In the genomic region with DNA sequence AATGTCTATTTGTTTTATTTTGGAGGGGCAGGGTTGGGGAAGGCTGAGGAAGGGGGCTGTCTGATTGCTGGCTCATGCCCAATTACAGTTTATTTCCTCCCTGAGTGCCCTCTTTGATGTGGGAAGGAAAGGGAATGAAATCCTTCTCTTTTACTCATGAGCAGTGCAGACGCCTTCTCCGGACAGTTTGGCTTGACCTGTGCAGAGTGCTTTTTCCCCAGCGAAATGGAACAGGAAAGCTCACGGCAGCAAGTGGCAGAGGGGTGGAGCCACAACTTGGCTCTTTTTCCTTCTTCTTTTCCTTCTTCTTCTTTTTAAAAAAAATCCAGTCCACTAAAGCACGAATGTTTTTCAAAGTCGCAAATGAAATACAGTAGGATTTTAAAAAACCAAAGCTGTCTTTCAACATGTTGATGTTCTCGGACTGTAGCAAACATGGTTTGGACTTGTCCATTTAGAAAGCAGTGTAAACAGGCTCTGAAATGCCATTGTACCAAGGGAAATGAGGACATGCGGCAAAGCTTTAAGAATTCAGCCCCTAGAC, we compare ENCODE assay signal across 9 cellular contexts. TPM values are rescaled to one million over a fixed set of nuclear protein-coding genes. Genes with fewer than 3 reads are reported as not detected.
DNase-seq lines count a peak whose midpoint lies in the region; FAIRE-seq and TF ChIP-seq lines count a peak whose summit lies in the region.
"Had no signal": no experiment of that assay in that cellular context is flagged by ENCODE, and none has a peak within 500 bp of the region (broad histone marks: within the 10 kb centered on the region; RNA-seq: fewer than 3 reads in every experiment).

No MANE protein-coding gene starts in this region.

- TF ChIP-seq CTCF in fibroblast of mammary gland (conservative IDR thresholded peaks at IDR 0.05; ENCODE audit: control insufficient read depth, insufficient read depth, low read depth, low read length) (no peak), nephron progenitor cell (IDR thresholded peaks at IDR 0.05) (no peak)

- H3K4me3 Mint-ChIP-seq in nephron progenitor cell = peak overlapping the region; percentile 78
- no peak overlapping the region for H3K4me3 Mint-ChIP-seq in activated T-helper 1 cell treated with anti-CD3 and anti-CD28 coated beads, Interleukin-12 subunit alpha, Interleukin-12 subunit beta, Interleukin-2, Interleukin-4 antibody, amounts not matched to agents 30 ng/mL and 10 ng/mL and 1 ng/mL, durations not matched to agents 14 hours and 24 hours and 36 hours

- peaks cover 9% of the 10 kb centered on the region for H3K36me3 Mint-ChIP-seq in nephron progenitor cell (ENCODE audit: low read depth)
- H3K36me3 Mint-ChIP-seq in activated T-helper 1 cell treated with anti-CD3 and anti-CD28 coated beads, Interleukin-12 subunit alpha, Interleukin-12 subunit beta, Interleukin-2, Interleukin-4 antibody, amounts not matched to agents 30 ng/mL and 10 ng/mL and 1 ng/mL, durations not matched to agents 14 hours and 24 hours and 36 hours (ENCODE audit: low read depth) = no peaks in the 10 kb centered on the region

- peak; percentile 69 for DNase-seq in Ammon's horn (ENCODE audit: low spot score)
- peak; percentile 63 to 82 for DNase-seq in SJSA1 (ENCODE audit: low read depth in 1 of 2, low spot score in 2 of 2)
- peak; percentile 49 for DNase-seq in fibroblast of mammary gland (ENCODE audit: low read depth)
- no peak for DNase-seq in nephron progenitor cell
- DNase-seq in NCI-H82 (lab: John Stamatoyannopoulos, UW) = no peak
- DNase-seq in activated T-helper 1 cell treated with anti-CD3 and anti-CD28 coated beads, Interleukin-12 subunit alpha, Interleukin-12 subunit beta, Interleukin-2, Interleukin-4 antibody, amounts not matched to agents 30 ng/mL and 10 ng/mL and 1 ng/mL, durations not matched to agents 14 hours and 24 hours and 36 hours (ENCODE audit: low spot score) = no peak
- DNase-seq in AG20443 (ENCODE audit: low spot score) = no peak
- DNase-seq in frontal cortex (ENCODE audit: low spot score in 2 of 2) = no peak
- DNase-seq: NCI-H1048 had no signal

- H3K27me3 Mint-ChIP-seq in nephron progenitor cell (ENCODE audit: low read depth, poor library complexity) = no peaks in the 10 kb centered on the region
- H3K27me3 Mint-ChIP-seq in activated T-helper 1 cell treated with anti-CD3 and anti-CD28 coated beads, Interleukin-12 subunit alpha, Interleukin-12 subunit beta, Interleukin-2, Interleukin-4 antibody, amounts not matched to agents 30 ng/mL and 10 ng/mL and 1 ng/mL, durations not matched to agents 14 hours and 24 hours and 36 hours (ENCODE audit: insufficient read depth) = peaks cover 20% of the 10 kb centered on the region

- peaks cover 14% of the 10 kb centered on the region for H3K9me3 Mint-ChIP-seq in nephron progenitor cell
- H3K9me3 Mint-ChIP-seq in activated T-helper 1 cell treated with anti-CD3 and anti-CD28 coated beads, Interleukin-12 subunit alpha, Interleukin-12 subunit beta, Interleukin-2, Interleukin-4 antibody, amounts not matched to agents 30 ng/mL and 10 ng/mL and 1 ng/mL, durations not matched to agents 14 hours and 24 hours and 36 hours = no peaks in the 10 kb centered on the region

- H3K9me3 ChIP-seq in SJSA1 (replicated peaks) = no peaks in the 10 kb centered on the region

- peaks cover 68% of the 10 kb centered on the region for H3K4me1 ChIP-seq in SJSA1 (replicated peaks)

- no peaks in the 10 kb centered on the region for H3K27me3 ChIP-seq in SJSA1 (replicated peaks)

- H3K4me3 ChIP-seq in SJSA1 = no peak overlapping the region
- H3K4me3 ChIP-seq in fibroblast of mammary gland (ENCODE audit: control insufficient read depth, low read depth, low read length) = no peak overlapping the region

- peaks cover 54% of the 10 kb centered on the region for H3K4me1 Mint-ChIP-seq in nephron progenitor cell
- no peaks in the 10 kb centered on the region for H3K4me1 Mint-ChIP-seq in activated T-helper 1 cell treated with anti-CD3 and anti-CD28 coated beads, Interleukin-12 subunit alpha, Interleukin-12 subunit beta, Interleukin-2, Interleukin-4 antibody, amounts not matched to agents 30 ng/mL and 10 ng/mL and 1 ng/mL, durations not matched to agents 14 hours and 24 hours and 36 hours (ENCODE audit: low read depth)

- intact Hi-C loops in activated T-helper 1 cell treated with anti-CD3 and anti-CD28 coated beads, Interleukin-12 subunit alpha, Interleukin-12 subunit beta, Interleukin-2, Interleukin-4 antibody, amounts not matched to agents 30 ng/mL and 10 ng/mL and 1 ng/mL, durations not matched to agents 14 hours and 24 hours and 36 hours (cut with micrococcal nuclease) = no loop called here

- no peak for FAIRE-seq in frontal cortex (lab: Jason Lieb, UNC)

- peak overlapping the region; percentile 91 for H3K27ac ChIP-seq in SJSA1

- H3K27ac Mint-ChIP-seq in nephron progenitor cell = peak overlapping the region; percentile 97
- H3K27ac Mint-ChIP-seq in activated T-helper 1 cell treated with anti-CD3 and anti-CD28 coated beads, Interleukin-12 subunit alpha, Interleukin-12 subunit beta, Interleukin-2, Interleukin-4 antibody, amounts not matched to agents 30 ng/mL and 10 ng/mL and 1 ng/mL, durations not matched to agents 14 hours and 24 hours and 36 hours = no peak overlapping the region

- peaks cover 9% of the 10 kb centered on the region; the same call in 1 of the 2 replicates for H3K36me3 ChIP-seq in SJSA1

RNA-seq across cellular contexts. Expression of gene RAB31, which starts 34.6 kb away (rescaled TPM):
- 58.9 and 72.2 TPM in 2 replicates for total RNA-seq in SJSA1 (2014; rRNA removed; shearing (Covaris generic))
- 0.13 and 0.78 TPM in 2 replicates for total RNA-seq in activated T-helper 1 cell treated with anti-CD3 and anti-CD28 coated beads, Interleukin-12 subunit alpha, Interleukin-12 subunit beta, Interleukin-2, Interleukin-4 antibody, amounts not matched to agents 30 ng/mL and 10 ng/mL and 1 ng/mL, durations not matched to agents 14 hours and 24 hours and 36 hours
- total RNA-seq in frontal cortex = 37.5 TPM

Comparison
In these comparisons a context has a peak if more than half of its experiments do, and no peak if none do; other contexts are left out.
1. DNase-seq: peak in Ammon's horn (single experiment), SJSA1 (2 of 2) and fibroblast of mammary gland (single experiment); none in nephron progenitor cell (single experiment), NCI-H82 (single experiment), activated T-helper 1 cell treated with anti-CD3 and anti-CD28 coated beads, Interleukin-12 subunit alpha, Interleukin-12 subunit beta, Interleukin-2, Interleukin-4 antibody, amounts not matched to agents 30 ng/mL and 10 ng/mL and 1 ng/mL, durations not matched to agents 14 hours and 24 hours and 36 hours (single experiment), AG20443 (single experiment) and frontal cortex (0 of 2).
2. RNA of gene RAB31, which starts 34.6 kb away (total RNA-seq): 58.9 to 72.2 TPM in SJSA1 and 37.5 TPM in frontal cortex (single experiment); 0.13 to 0.78 TPM in activated T-helper 1 cell treated with anti-CD3 and anti-CD28 coated beads, Interleukin-12 subunit alpha, Interleukin-12 subunit beta, Interleukin-2, Interleukin-4 antibody, amounts not matched to agents 30 ng/mL and 10 ng/mL and 1 ng/mL, durations not matched to agents 14 hours and 24 hours and 36 hours; every median in the first group is over 10 times any median in the second.